ENCODE assay signal across 11 cellular contexts in genomic region chr1:173474097-173474779, GRCh38. TPM values are rescaled to one million over a fixed set of nuclear protein-coding genes. Genes with fewer than 3 reads are reported as not detected.
DNase-seq lines count a peak whose midpoint lies in the region; ATAC-seq and TF ChIP-seq lines count a peak whose summit lies in the region.
"Had no signal": no experiment of that assay in that cellular context is flagged by ENCODE, and none has a peak within 500 bp of the region (broad histone marks: within the 10 kb centered on the region; RNA-seq: fewer than 3 reads in every experiment).

No MANE protein-coding gene starts in this region.

- H3K36me3 ChIP-seq in left ventricle myocardium inferior (peaks cover 10% of the 10 kb centered on the region), heart right ventricle (no peaks in the 10 kb centered on the region), ascending aorta (no peaks in the 10 kb centered on the region), left lung (no peaks in the 10 kb centered on the region), upper lobe of right lung (no peaks in the 10 kb centered on the region)

- no peak overlapping the region for H3K4me3 ChIP-seq in left ventricle myocardium inferior
- H3K4me3 ChIP-seq in heart right ventricle = no peak overlapping the region
- peak overlapping the region in 1 of 2 donors; percentile 5 for H3K4me3 ChIP-seq in ascending aorta
- H3K4me3 ChIP-seq in left lung = no peak overlapping the region
- H3K4me3 ChIP-seq in upper lobe of right lung = no peak overlapping the region

- DNase-seq in left ventricle myocardium inferior = no peak
- DNase-seq in heart right ventricle = no peak
- no peak for DNase-seq in ascending aorta (ENCODE audit: low spot score in 2 of 2)
- DNase-seq in left lung = no peak
- no peak for DNase-seq in upper lobe of right lung
- DNase-seq in stimulated activated CD4-positive, alpha-beta T cell treated with anti-CD3 and anti-CD28 coated beads, Interleukin-2, amount 100 ng/mL, for 24 hours = no peak
- DNase-seq in COLO668 (lab: John Stamatoyannopoulos, UW; ENCODE audit: unreplicated experiment) = no peak
- DNase-seq: left ventricle myocardium superior; NCI-H187 treated with DMSO at 0.1 percent for 48 hours; stimulated activated CD4-positive, alpha-beta T cell treated with anti-CD3 and anti-CD28 coated beads, Interleukin-12 subunit alpha, Interleukin-12 subunit beta, amount 100 ng/mL, for 4 hours had no signal

- ATAC-seq in heart right ventricle (no peak), left lung (no peak), upper lobe of right lung (no peak), HG03571 (IDR thresholded peaks at IDR 0.05; ENCODE audit: unreplicated experiment) (no peak)
- ATAC-seq: left ventricle myocardium superior had no signal

- WGBS in heart right ventricle, 2 donors = 86 to 94% methylated on average over 5 of the region's 5 CpGs

- H3K9me3 ChIP-seq in left ventricle myocardium inferior (replicated peaks) (peaks cover 12% of the 10 kb centered on the region), heart right ventricle (peaks cover 0 to 21% (median 5%) of the 10 kb centered on the region in 11 donors), ascending aorta (no peaks in the 10 kb centered on the region), left lung (peaks cover 0 to 12% of the 10 kb centered on the region in 2 donors), upper lobe of right lung (no peaks in the 10 kb centered on the region)

- intact Hi-C loops in left ventricle myocardium inferior (cut with micrococcal nuclease) = no loop called here
- intact Hi-C loops in heart right ventricle (cut with DNase I) = loop anchor here in 1 of 10 donors (10.0 kb wide), 1 partner anchor 551 kb away; the partner anchor contains the start of gene RC3H1
- intact Hi-C loops in ascending aorta (cut with DNase I) = loop anchor here (5.0 to 10.0 kb wide), 3 partner anchors 298 to 1531 kb away; no protein-coding TSS in a partner anchor
- intact Hi-C loops in left lung (cut with DNase I) = no loop called here
- intact Hi-C loops in upper lobe of right lung (cut with DNase I) = no loop called here

- H3K27ac ChIP-seq in left ventricle myocardium inferior (replicated peaks) = peak overlapping the region; percentile 97
- H3K27ac ChIP-seq in heart right ventricle = peak overlapping the region in 1 of 10 donors; percentile 96
- peak overlapping the region; percentile 84 to 90 for H3K27ac ChIP-seq in ascending aorta
- peak overlapping the region; percentile 6 to 13 for H3K27ac ChIP-seq in left lung
- H3K27ac ChIP-seq in upper lobe of right lung = peak overlapping the region; percentile 25

- TF ChIP-seq CTCF in left ventricle myocardium inferior (IDR thresholded peaks at IDR 0.05; ENCODE audit: borderline replicate concordance) (no peak), heart right ventricle (IDR thresholded peaks at IDR 0.05) (no peak), ascending aorta (IDR thresholded peaks at IDR 0.05) (no peak), left lung (IDR thresholded peaks at IDR 0.05) (no peak), upper lobe of right lung (IDR thresholded peaks at IDR 0.05) (no peak)

- H3K27me3 ChIP-seq in left ventricle myocardium inferior (ENCODE audit: low read depth) (no peaks in the 10 kb centered on the region), heart right ventricle (no peaks in the 10 kb centered on the region), ascending aorta (no peaks in the 10 kb centered on the region), left lung (no peaks in the 10 kb centered on the region), upper lobe of right lung (no peaks in the 10 kb centered on the region)

- H3K4me1 ChIP-seq in left ventricle myocardium inferior (peaks cover 57% of the 10 kb centered on the region), heart right ventricle (peaks cover 4 to 50% (median 28%) of the 10 kb centered on the region in 9 donors), ascending aorta (peaks cover 9 to 28% of the 10 kb centered on the region in 2 donors), left lung (peaks cover 11 to 48% of the 10 kb centered on the region in 2 donors), upper lobe of right lung (peaks cover 21% of the 10 kb centered on the region)

RNA-seq across cellular contexts. Expression of gene PRDX6, which starts 2.9 kb away (rescaled TPM):
- total RNA-seq in left ventricle myocardium inferior (363 TPM), heart right ventricle (100 to 1,000 TPM; 215 to 698 (median 325) TPM), ascending aorta (163 TPM), left lung (100 to 1,000 TPM; 251 to 263 TPM), upper lobe of right lung (201 TPM)
- 100 to 1,000 TPM; 426 to 640 TPM for polyA plus RNA-seq in heart right ventricle
